In the genomic region with DNA sequence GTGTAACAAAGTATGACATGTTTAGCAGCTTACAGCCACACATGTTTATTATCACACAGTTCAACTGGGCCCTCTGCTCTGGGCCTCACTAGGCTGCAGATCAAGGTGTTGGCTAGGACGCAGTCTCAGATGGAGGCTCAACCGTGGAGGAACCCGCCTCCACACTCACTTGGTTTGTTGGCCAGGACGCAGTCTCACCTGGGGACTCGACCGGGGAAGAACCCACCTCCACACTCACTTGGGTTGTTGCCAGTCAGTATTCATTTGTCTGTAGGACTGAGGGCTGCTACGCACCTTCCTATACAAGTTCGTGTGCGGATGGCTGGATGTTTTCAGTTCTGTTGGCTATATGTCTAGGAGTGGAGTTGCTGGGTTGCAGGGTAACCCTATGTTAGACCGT, we compare ENCODE assay signal across 1 cellular context.
TF ChIP-seq lines count a peak whose summit lies in the region.

No MANE protein-coding gene starts in this region.

TF ChIP-seq in K562, 482 proteins besides CTCF, POLR2A, EP300 and RAD21 (continued from another document and continues in another):
- TF ChIP-seq RNF219 (CRISPR knock-in tag; IDR thresholded peaks at IDR 0.05) (no peak), ELF1 (tag; IDR thresholded peaks at IDR 0.05) (no peak), ZNF12 (CRISPR knock-in tag; IDR thresholded peaks at IDR 0.05) (no peak), GABPA (tag; conservative IDR thresholded peaks at IDR 0.05; ENCODE audit: low read depth) (no peak), CCNT2 (IDR thresholded peaks at IDR 0.05; ENCODE audit: borderline replicate concordance, extremely low read depth, insufficient read length, low read depth, low read length) (no peak), MEIS2 (IDR thresholded peaks at IDR 0.05; ENCODE audit: partially characterized antibody) (no peak), EGR1 (conservative IDR thresholded peaks at IDR 0.05) (no peak), HDAC3 (IDR thresholded peaks at IDR 0.05; ENCODE audit: borderline replicate concordance, partially characterized antibody) (no peak), ADNP (tag; IDR thresholded peaks at IDR 0.05) (no peak), KDM4B (IDR thresholded peaks at IDR 0.05; ENCODE audit: borderline replicate concordance in 2 of 2, low read depth in 1 of 2) (no peak), JUNB (CRISPR knock-in tag; conservative IDR thresholded peaks at IDR 0.05) (no peak), CBX3 (IDR thresholded peaks at IDR 0.05; ENCODE audit: borderline replicate concordance in 1 of 2, low read length in 2 of 2) (peak in 1 of 2 experiments; percentile 97; a peak in 2 of 3 replicates), KLF1 (tag; IDR thresholded peaks at IDR 0.05) (no peak), RNF2 (IDR thresholded peaks at IDR 0.05) (no peak), BRCA1 (IDR thresholded peaks at IDR 0.05) (no peak), BRCA1 (CRISPR knock-in tag; IDR thresholded peaks at IDR 0.05) (no peak), BCOR (IDR thresholded peaks at IDR 0.05) (0 out of 2 replicates have a peak, but pooled peaks have one; percentile 8), RBM34 (IDR thresholded peaks at IDR 0.05; ENCODE audit: borderline replicate concordance, insufficient read depth, low read length) (no peak), TAF7 (tag; IDR thresholded peaks at IDR 0.05) (no peak), ZBTB8A (IDR thresholded peaks at IDR 0.05; ENCODE audit: partially characterized antibody) (no peak), ZBTB1 (CRISPR knock-in tag; IDR thresholded peaks at IDR 0.05; ENCODE audit: borderline replicate concordance, low read depth) (no peak), E4F1 (CRISPR knock-in tag; IDR thresholded peaks at IDR 0.05; ENCODE audit: borderline replicate concordance) (no peak), ZNF134 (CRISPR knock-in tag; conservative IDR thresholded peaks at IDR 0.05) (no peak), TRIM24 (IDR thresholded peaks at IDR 0.05) (peak in 1 of 2 experiments; percentile 76; a peak in 1 of 4 replicates), NFIC (IDR thresholded peaks at IDR 0.05) (peak; percentile 47), SNAPC5 (CRISPR knock-in tag; IDR thresholded peaks at IDR 0.05) (no peak), FOXK2 (conservative IDR thresholded peaks at IDR 0.05 in 1 of 2, IDR thresholded peaks at IDR 0.05 in 1 of 2; ENCODE audit: low read depth in 2 of 2) (no peak), POLR2G (IDR thresholded peaks at IDR 0.05; ENCODE audit: low read depth, low read length) (no peak), HIVEP1 (CRISPR knock-in tag; IDR thresholded peaks at IDR 0.05) (no peak), SNIP1 (IDR thresholded peaks at IDR 0.05; ENCODE audit: low read depth) (no peak), MAFK (IDR thresholded peaks at IDR 0.05; ENCODE audit: low read length) (no peak), TRIM28 (IDR thresholded peaks at IDR 0.05) (0 out of 2 replicates have a peak, but pooled peaks have one; percentile 18), MITF (IDR thresholded peaks at IDR 0.05) (no peak), MYC (IDR thresholded peaks at IDR 0.05; ENCODE audit: low read depth, low read length) (no peak), MYC (CRISPR knock-in tag; IDR thresholded peaks at IDR 0.05; ENCODE audit: borderline replicate concordance, low read depth) (no peak), ZBTB9 (CRISPR knock-in tag; IDR thresholded peaks at IDR 0.05) (no peak), FOSL1 (tag; conservative IDR thresholded peaks at IDR 0.05) (no peak)
- TF ChIP-seq, protein P1, sequence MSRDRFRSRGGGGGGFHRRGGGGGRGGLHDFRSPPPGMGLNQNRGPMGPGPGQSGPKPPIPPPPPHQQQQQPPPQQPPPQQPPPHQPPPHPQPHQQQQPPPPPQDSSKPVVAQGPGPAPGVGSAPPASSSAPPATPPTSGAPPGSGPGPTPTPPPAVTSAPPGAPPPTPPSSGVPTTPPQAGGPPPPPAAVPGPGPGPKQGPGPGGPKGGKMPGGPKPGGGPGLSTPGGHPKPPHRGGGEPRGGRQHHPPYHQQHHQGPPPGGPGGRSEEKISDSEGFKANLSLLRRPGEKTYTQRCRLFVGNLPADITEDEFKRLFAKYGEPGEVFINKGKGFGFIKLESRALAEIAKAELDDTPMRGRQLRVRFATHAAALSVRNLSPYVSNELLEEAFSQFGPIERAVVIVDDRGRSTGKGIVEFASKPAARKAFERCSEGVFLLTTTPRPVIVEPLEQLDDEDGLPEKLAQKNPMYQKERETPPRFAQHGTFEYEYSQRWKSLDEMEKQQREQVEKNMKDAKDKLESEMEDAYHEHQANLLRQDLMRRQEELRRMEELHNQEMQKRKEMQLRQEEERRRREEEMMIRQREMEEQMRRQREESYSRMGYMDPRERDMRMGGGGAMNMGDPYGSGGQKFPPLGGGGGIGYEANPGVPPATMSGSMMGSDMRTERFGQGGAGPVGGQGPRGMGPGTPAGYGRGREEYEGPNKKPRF (IDR thresholded peaks at IDR 0.05; ENCODE audit: low read depth, low read length): no peak
- TF ChIP-seq, protein P2, sequence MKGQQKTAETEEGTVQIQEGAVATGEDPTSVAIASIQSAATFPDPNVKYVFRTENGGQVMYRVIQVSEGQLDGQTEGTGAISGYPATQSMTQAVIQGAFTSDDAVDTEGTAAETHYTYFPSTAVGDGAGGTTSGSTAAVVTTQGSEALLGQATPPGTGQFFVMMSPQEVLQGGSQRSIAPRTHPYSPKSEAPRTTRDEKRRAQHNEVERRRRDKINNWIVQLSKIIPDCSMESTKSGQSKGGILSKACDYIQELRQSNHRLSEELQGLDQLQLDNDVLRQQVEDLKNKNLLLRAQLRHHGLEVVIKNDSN (CRISPR knock-in tag; IDR thresholded peaks at IDR 0.05): no peak
- TF ChIP-seq, protein P3, sequence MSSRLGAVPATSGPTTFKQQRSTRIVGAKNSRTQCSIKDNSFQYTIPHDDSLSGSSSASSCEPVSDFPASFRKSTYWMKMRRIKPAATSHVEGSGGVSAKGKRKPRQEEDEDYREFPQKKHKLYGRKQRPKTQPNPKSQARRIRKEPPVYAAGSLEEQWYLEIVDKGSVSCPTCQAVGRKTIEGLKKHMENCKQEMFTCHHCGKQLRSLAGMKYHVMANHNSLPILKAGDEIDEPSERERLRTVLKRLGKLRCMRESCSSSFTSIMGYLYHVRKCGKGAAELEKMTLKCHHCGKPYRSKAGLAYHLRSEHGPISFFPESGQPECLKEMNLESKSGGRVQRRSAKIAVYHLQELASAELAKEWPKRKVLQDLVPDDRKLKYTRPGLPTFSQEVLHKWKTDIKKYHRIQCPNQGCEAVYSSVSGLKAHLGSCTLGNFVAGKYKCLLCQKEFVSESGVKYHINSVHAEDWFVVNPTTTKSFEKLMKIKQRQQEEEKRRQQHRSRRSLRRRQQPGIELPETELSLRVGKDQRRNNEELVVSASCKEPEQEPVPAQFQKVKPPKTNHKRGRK (tag; IDR thresholded peaks at IDR 0.05): no peak
- TF ChIP-seq, protein P4, sequence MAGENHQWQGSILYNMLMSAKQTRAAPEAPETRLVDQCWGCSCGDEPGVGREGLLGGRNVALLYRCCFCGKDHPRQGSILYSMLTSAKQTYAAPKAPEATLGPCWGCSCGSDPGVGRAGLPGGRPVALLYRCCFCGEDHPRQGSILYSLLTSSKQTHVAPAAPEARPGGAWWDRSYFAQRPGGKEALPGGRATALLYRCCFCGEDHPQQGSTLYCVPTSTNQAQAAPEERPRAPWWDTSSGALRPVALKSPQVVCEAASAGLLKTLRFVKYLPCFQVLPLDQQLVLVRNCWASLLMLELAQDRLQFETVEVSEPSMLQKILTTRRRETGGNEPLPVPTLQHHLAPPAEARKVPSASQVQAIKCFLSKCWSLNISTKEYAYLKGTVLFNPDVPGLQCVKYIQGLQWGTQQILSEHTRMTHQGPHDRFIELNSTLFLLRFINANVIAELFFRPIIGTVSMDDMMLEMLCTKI (IDR thresholded peaks at IDR 0.05; ENCODE audit: partially characterized antibody): no peak
- TF ChIP-seq, protein P5, sequence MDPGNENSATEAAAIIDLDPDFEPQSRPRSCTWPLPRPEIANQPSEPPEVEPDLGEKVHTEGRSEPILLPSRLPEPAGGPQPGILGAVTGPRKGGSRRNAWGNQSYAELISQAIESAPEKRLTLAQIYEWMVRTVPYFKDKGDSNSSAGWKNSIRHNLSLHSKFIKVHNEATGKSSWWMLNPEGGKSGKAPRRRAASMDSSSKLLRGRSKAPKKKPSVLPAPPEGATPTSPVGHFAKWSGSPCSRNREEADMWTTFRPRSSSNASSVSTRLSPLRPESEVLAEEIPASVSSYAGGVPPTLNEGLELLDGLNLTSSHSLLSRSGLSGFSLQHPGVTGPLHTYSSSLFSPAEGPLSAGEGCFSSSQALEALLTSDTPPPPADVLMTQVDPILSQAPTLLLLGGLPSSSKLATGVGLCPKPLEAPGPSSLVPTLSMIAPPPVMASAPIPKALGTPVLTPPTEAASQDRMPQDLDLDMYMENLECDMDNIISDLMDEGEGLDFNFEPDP (CRISPR knock-in tag; IDR thresholded peaks at IDR 0.05): no peak
- TF ChIP-seq, protein P6, sequence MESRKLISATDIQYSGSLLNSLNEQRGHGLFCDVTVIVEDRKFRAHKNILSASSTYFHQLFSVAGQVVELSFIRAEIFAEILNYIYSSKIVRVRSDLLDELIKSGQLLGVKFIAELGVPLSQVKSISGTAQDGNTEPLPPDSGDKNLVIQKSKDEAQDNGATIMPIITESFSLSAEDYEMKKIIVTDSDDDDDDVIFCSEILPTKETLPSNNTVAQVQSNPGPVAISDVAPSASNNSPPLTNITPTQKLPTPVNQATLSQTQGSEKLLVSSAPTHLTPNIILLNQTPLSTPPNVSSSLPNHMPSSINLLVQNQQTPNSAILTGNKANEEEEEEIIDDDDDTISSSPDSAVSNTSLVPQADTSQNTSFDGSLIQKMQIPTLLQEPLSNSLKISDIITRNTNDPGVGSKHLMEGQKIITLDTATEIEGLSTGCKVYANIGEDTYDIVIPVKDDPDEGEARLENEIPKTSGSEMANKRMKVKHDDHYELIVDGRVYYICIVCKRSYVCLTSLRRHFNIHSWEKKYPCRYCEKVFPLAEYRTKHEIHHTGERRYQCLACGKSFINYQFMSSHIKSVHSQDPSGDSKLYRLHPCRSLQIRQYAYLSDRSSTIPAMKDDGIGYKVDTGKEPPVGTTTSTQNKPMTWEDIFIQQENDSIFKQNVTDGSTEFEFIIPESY (CRISPR knock-in tag; IDR thresholded peaks at IDR 0.05): peak; percentile 61; the same call in 1 of the 2 replicates
- TF ChIP-seq, protein P7, sequence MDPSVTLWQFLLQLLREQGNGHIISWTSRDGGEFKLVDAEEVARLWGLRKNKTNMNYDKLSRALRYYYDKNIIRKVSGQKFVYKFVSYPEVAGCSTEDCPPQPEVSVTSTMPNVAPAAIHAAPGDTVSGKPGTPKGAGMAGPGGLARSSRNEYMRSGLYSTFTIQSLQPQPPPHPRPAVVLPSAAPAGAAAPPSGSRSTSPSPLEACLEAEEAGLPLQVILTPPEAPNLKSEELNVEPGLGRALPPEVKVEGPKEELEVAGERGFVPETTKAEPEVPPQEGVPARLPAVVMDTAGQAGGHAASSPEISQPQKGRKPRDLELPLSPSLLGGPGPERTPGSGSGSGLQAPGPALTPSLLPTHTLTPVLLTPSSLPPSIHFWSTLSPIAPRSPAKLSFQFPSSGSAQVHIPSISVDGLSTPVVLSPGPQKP (CRISPR knock-in tag; IDR thresholded peaks at IDR 0.05): no peak
